In genomic region chr14:29654910-29655590, GRCh38 we compare ENCODE assay signal across 15 cellular contexts.
DNase-seq lines count a peak whose midpoint lies in the region; ATAC-seq and TF ChIP-seq lines count a peak whose summit lies in the region.
"Had no signal": no experiment of that assay in that cellular context is flagged by ENCODE, and none has a peak within 500 bp of the region (broad histone marks: within the 10 kb centered on the region; RNA-seq: fewer than 3 reads in every experiment).

No MANE protein-coding gene starts in this region.

- H3K36me3 Mint-ChIP-seq in GM23338 (ENCODE audit: low read depth), result peaks cover 3% of the 10 kb centered on the region
- H3K36me3 Mint-ChIP-seq in activated CD4-positive, alpha-beta memory T cell treated with anti-CD3 and anti-CD28 coated beads for 36 hours, result no peaks in the 10 kb centered on the region

- H3K9me2 ChIP-seq in GM23338 (ENCODE audit: insufficient read depth), result no peaks in the 10 kb centered on the region
- H3K9me2 ChIP-seq: SK-N-SH had no signal

- H2AFZ ChIP-seq in GM23338, result no peak overlapping the region

- TF ChIP-seq CTCF in epithelial cell of esophagus (IDR thresholded peaks at IDR 0.05; ENCODE audit: insufficient read depth, low read depth, low read length, missing control alignments), result no peak
- TF ChIP-seq CTCF in GM23338 (conservative IDR thresholded peaks at IDR 0.05; ENCODE audit: low read depth in 2 of 2), result no peak

- intact Hi-C loops in activated CD4-positive, alpha-beta memory T cell treated with anti-CD3 and anti-CD28 coated beads for 36 hours (cut with micrococcal nuclease), result no loop called here

- H3K4me3 ChIP-seq in epithelial cell of esophagus (ENCODE audit: low read length) (no peak overlapping the region), GM23338 (no peak overlapping the region)
- H3K4me3 ChIP-seq: mucosa of descending colon had no signal

- peaks cover 1% of the 10 kb centered on the region; the same call in 2 of the 3 replicates for H3K9me3 Mint-ChIP-seq in GM23338
- peaks cover 11% of the 10 kb centered on the region for H3K9me3 Mint-ChIP-seq in activated CD4-positive, alpha-beta memory T cell treated with anti-CD3 and anti-CD28 coated beads for 36 hours

- CTCF ChIA-PET in activated CD4-positive, alpha-beta memory T cell treated with anti-CD3 and anti-CD28 coated beads for 36 hours (lab: Charles Lee), result no interaction called here

- H3K27me3 Mint-ChIP-seq in GM23338 (ENCODE audit: insufficient read depth, low read depth, poor library complexity), result no peaks in the 10 kb centered on the region
- no peaks in the 10 kb centered on the region for H3K27me3 Mint-ChIP-seq in activated CD4-positive, alpha-beta memory T cell treated with anti-CD3 and anti-CD28 coated beads for 36 hours
- H3K27me3 Mint-ChIP-seq: activated CD4-positive, alpha-beta memory T cell treated with anti-CD3 and anti-CD28 coated beads, Interleukin-2, amount 10 ng/mL, durations not matched to agents 7 days and 5 days; activated T-helper 17 cell treated with anti-CD3 and anti-CD28 coated beads, Interleukin-2, amount 50 U/mL, for 72 hours had no signal

- H3K4me1 ChIP-seq in GM23338 (ENCODE audit: insufficient read depth), result no peaks in the 10 kb centered on the region

- H3K27ac ChIP-seq in GM23338 (ENCODE audit: low read depth), result no peak overlapping the region

- H3K4me2 ChIP-seq in GM23338, result no peak overlapping the region
- H3K4me2 ChIP-seq: SK-N-SH had no signal

- H4K20me1 ChIP-seq in GM23338 (replicated peaks; ENCODE audit: insufficient read depth), result no peaks in the 10 kb centered on the region

- DNase-seq in COLO829 (ENCODE audit: low spot score) (peak; percentile 63), NCI-H226 (peak; percentile 7), epithelial cell of esophagus (ENCODE audit: low read depth) (peak; percentile 6), lung microvascular endothelial cell (ENCODE audit: low read depth in 2 of 2) (peak; percentile 45 to 79), GM23338 (ENCODE audit: low spot score) (no peak), SHP77 treated with DMSO at 0.1 percent for 48 hours (lab: John Stamatoyannopoulos, UW) (no peak)
- DNase-seq in stimulated activated CD4-positive, alpha-beta T cell treated with anti-CD3 and anti-CD28 coated beads, Interleukin-2, amount 100 ng/mL, for 24 hours, result no peak
- no peak for DNase-seq in activated CD4-positive, alpha-beta memory T cell treated with anti-CD3 and anti-CD28 coated beads for 36 hours
- DNase-seq: activated CD4-positive, alpha-beta memory T cell treated with anti-CD3 and anti-CD28 coated beads, Interleukin-2, amount 10 ng/mL, durations not matched to agents 7 days and 5 days; AML-193; aorta; mucosa of descending colon; SK-N-SH; substantia nigra had no signal

- no peak overlapping the region for H3K4me3 Mint-ChIP-seq in GM23338
- H3K4me3 Mint-ChIP-seq in activated CD4-positive, alpha-beta memory T cell treated with anti-CD3 and anti-CD28 coated beads for 36 hours, result no peak overlapping the region
- H3K4me3 Mint-ChIP-seq: activated CD4-positive, alpha-beta memory T cell treated with anti-CD3 and anti-CD28 coated beads, Interleukin-2, amount 10 ng/mL, durations not matched to agents 7 days and 5 days; activated T-helper 17 cell treated with anti-CD3 and anti-CD28 coated beads, Interleukin-2, amount 50 U/mL, for 72 hours had no signal

- H3K4me1 Mint-ChIP-seq in GM23338, result peaks cover 3% of the 10 kb centered on the region; the same call in 2 of the 3 replicates
- no peaks in the 10 kb centered on the region for H3K4me1 Mint-ChIP-seq in activated CD4-positive, alpha-beta memory T cell treated with anti-CD3 and anti-CD28 coated beads for 36 hours (ENCODE audit: low read depth)
- H3K4me1 Mint-ChIP-seq: activated CD4-positive, alpha-beta memory T cell treated with anti-CD3 and anti-CD28 coated beads, Interleukin-2, amount 10 ng/mL, durations not matched to agents 7 days and 5 days; activated T-helper 17 cell treated with anti-CD3 and anti-CD28 coated beads, Interleukin-2, amount 50 U/mL, for 72 hours had no signal

- no peaks in the 10 kb centered on the region for H3K27me3 ChIP-seq in GM23338 (ENCODE audit: insufficient read depth)

- H3K36me3 ChIP-seq in GM23338 (ENCODE audit: insufficient read depth), result no peaks in the 10 kb centered on the region

- no peak overlapping the region for H3K27ac Mint-ChIP-seq in GM23338
- no peak overlapping the region for H3K27ac Mint-ChIP-seq in activated CD4-positive, alpha-beta memory T cell treated with anti-CD3 and anti-CD28 coated beads for 36 hours
- H3K27ac Mint-ChIP-seq: activated CD4-positive, alpha-beta memory T cell treated with anti-CD3 and anti-CD28 coated beads, Interleukin-2, amount 10 ng/mL, durations not matched to agents 7 days and 5 days; activated T-helper 17 cell treated with anti-CD3 and anti-CD28 coated beads, Interleukin-2, amount 50 U/mL, for 72 hours had no signal

- H3K79me2 ChIP-seq in GM23338 (replicated peaks; ENCODE audit: insufficient read depth), result no peaks in the 10 kb centered on the region

- no peaks in the 10 kb centered on the region for H3F3A ChIP-seq in GM23338 (replicated peaks; ENCODE audit: low read depth)

- no peak for ATAC-seq in GM23338
- ATAC-seq: activated T-helper 17 cell treated with anti-CD3 and anti-CD28 coated beads, Interleukin-2, amount 50 U/mL, for 72 hours; mucosa of descending colon had no signal

- POLR2A ChIA-PET in activated CD4-positive, alpha-beta memory T cell treated with anti-CD3 and anti-CD28 coated beads for 36 hours (lab: Charles Lee), result no interaction called here

TF ChIP-seq in GM23338, 12 proteins besides CTCF, POLR2A, EP300 and RAD21:
- no peak for TF ChIP-seq JUNB (IDR thresholded peaks at IDR 0.05; ENCODE audit: unreplicated experiment)
- no peak for TF ChIP-seq ZNF114 (CRISPR knock-in tag; IDR thresholded peaks at IDR 0.05)
- no peak for TF ChIP-seq CREB1 (CRISPR knock-in tag; IDR thresholded peaks at IDR 0.05; ENCODE audit: low read depth)
- no peak for TF ChIP-seq EZH2phosphoT487 (IDR thresholded peaks at IDR 0.05; ENCODE audit: unreplicated experiment)
- no peak for TF ChIP-seq NANOG (IDR thresholded peaks at IDR 0.05; ENCODE audit: borderline replicate concordance)
- no peak for TF ChIP-seq EZH2 (IDR thresholded peaks at IDR 0.05; ENCODE audit: low read depth, unreplicated experiment)
- no peak for TF ChIP-seq ZNF331 (CRISPR knock-in tag; IDR thresholded peaks at IDR 0.05; ENCODE audit: low read depth)
- no peak for TF ChIP-seq ZNF462 (CRISPR knock-in tag; IDR thresholded peaks at IDR 0.05)
- no peak for TF ChIP-seq POLR2AphosphoS5 (IDR thresholded peaks at IDR 0.05; ENCODE audit: low read depth)

Comparison
In these comparisons a context has a peak if more than half of its experiments do, and no peak if none do; other contexts are left out.
1. DNase-seq: peak in COLO829 (single experiment), NCI-H226 (single experiment), epithelial cell of esophagus (single experiment) and lung microvascular endothelial cell (2 of 2); none in GM23338 (single experiment), stimulated activated CD4-positive, alpha-beta T cell treated with anti-CD3 and anti-CD28 coated beads, Interleukin-2, amount 100 ng/mL, for 24 hours (0 of 2), activated CD4-positive, alpha-beta memory T cell treated with anti-CD3 and anti-CD28 coated beads for 36 hours (single experiment) and SHP77 treated with DMSO at 0.1 percent for 48 hours (single experiment).